ENCODE assay signal across 24 cellular contexts in genomic region chr3:60906283-60906682, GRCh38.
"Had no signal": no experiment of that assay in that cellular context is flagged by ENCODE, and none has a peak within 500 bp of the region (broad histone marks: within the 10 kb centered on the region; RNA-seq: fewer than 3 reads in every experiment).

No MANE protein-coding gene starts in this region.

- ATAC-seq: effector memory CD8-positive, alpha-beta T cell; esophagus mucosa; gastrocnemius medialis; heart right ventricle; left cardiac atrium; left lung; left ventricle myocardium superior; lower lobe of right lung; naive thymus-derived CD4-positive, alpha-beta T cell; natural killer cell had no signal

- H3K4me3 ChIP-seq: colonic mucosa, esophagus squamous epithelium, gastrocnemius medialis, heart right ventricle, left lung, lower lobe of right lung had no signal

- H3K36me3 ChIP-seq: colonic mucosa, esophagus squamous epithelium, gastrocnemius medialis, heart right ventricle, left lung, lower lobe of right lung had no signal

- H3K27me3 ChIP-seq: colonic mucosa, esophagus squamous epithelium, gastrocnemius medialis, heart right ventricle, left lung had no signal

- DNase-seq: colonic mucosa; cortex of kidney; effector CD8-positive, alpha-beta T cell; effector memory CD8-positive, alpha-beta T cell; esophagus squamous epithelium; foreskin fibroblast; foreskin melanocyte; gastrocnemius medialis; glutamatergic neuron; head of caudate nucleus; heart right ventricle; hippocampal formation; left cardiac atrium; left lung; left ventricle myocardium superior; lower lobe of right lung; mesenchymal stem cell; midbrain; naive thymus-derived CD4-positive, alpha-beta T cell; natural killer cell had no signal

- H3K27ac ChIP-seq: colonic mucosa, esophagus squamous epithelium, gastrocnemius medialis, heart right ventricle, left lung, lower lobe of right lung had no signal

- H3K36me3 Mint-ChIP-seq: natural killer cell had no signal

- H3K4me1 ChIP-seq: colonic mucosa, gastrocnemius medialis, heart right ventricle, left lung, lower lobe of right lung had no signal

- FAIRE-seq: endothelial cell of umbilical vein, keratinocyte had no signal

- H3K27ac Mint-ChIP-seq: dendritic cell treated with granulocyte-macrophage colony-stimulating factor and Interleukin-4, amounts not matched to agents 40 ng/mL and 50 ng/mL, for 4 days; effector memory CD8-positive, alpha-beta T cell; naive thymus-derived CD4-positive, alpha-beta T cell; natural killer cell had no signal

- H3K27me3 Mint-ChIP-seq: dendritic cell treated with granulocyte-macrophage colony-stimulating factor and Interleukin-4, amounts not matched to agents 40 ng/mL and 50 ng/mL, for 4 days; effector memory CD8-positive, alpha-beta T cell; naive thymus-derived CD4-positive, alpha-beta T cell had no signal

- H3K9me3 ChIP-seq: colonic mucosa, esophagus squamous epithelium, gastrocnemius medialis, heart right ventricle, lower lobe of right lung had no signal

- H3K4me3 Mint-ChIP-seq: dendritic cell treated with granulocyte-macrophage colony-stimulating factor and Interleukin-4, amounts not matched to agents 40 ng/mL and 50 ng/mL, for 4 days; effector memory CD8-positive, alpha-beta T cell; naive thymus-derived CD4-positive, alpha-beta T cell; natural killer cell had no signal

- H3K4me1 Mint-ChIP-seq: naive thymus-derived CD4-positive, alpha-beta T cell; natural killer cell had no signal
